In genomic region chr3:113829576-113830354, GRCh38 we compare ENCODE assay signal across 18 cellular contexts. TPM values are rescaled to one million over a fixed set of nuclear protein-coding genes. Genes with fewer than 3 reads are reported as not detected.
DNase-seq lines count a peak whose midpoint lies in the region; ATAC-seq, FAIRE-seq and TF ChIP-seq lines count a peak whose summit lies in the region.
"Had no signal": no experiment of that assay in that cellular context is flagged by ENCODE, and none has a peak within 500 bp of the region (broad histone marks: within the 10 kb centered on the region; RNA-seq: fewer than 3 reads in every experiment).

No MANE protein-coding gene starts in this region.

- peak overlapping the region in 1 of 2 donors; percentile 43 for H3K4me3 Mint-ChIP-seq in CD14-positive monocyte
- H3K4me3 Mint-ChIP-seq: activated CD4-positive, alpha-beta T cell treated with anti-CD3 and anti-CD28 coated beads for 36 hours; activated naive CD8-positive, alpha-beta T cell treated with anti-CD3 and anti-CD28 coated beads, Interleukin-2, amount 10 ng/mL, durations not matched to agents 7 days and 5 days; central memory CD8-positive, alpha-beta T cell; endodermal cell; immature natural killer cell; T-helper 2 cell treated with Interferon-gamma antibody and Interleukin-4, amounts not matched to agents 5 μg/mL and 100 μg/mL, for 36 hours had no signal

- no peak overlapping the region for H4K8ac ChIP-seq in trophoblast cell (ENCODE audit: low read depth, low read length)

- no peak overlapping the region for H3K18ac ChIP-seq in trophoblast cell (ENCODE audit: low read length)

- H3K4me1 Mint-ChIP-seq in CD14-positive monocyte, result peaks cover 48% of the 10 kb centered on the region
- H3K4me1 Mint-ChIP-seq: central memory CD8-positive, alpha-beta T cell had no signal

- H3K27ac ChIP-seq in PC-9 (no peak overlapping the region), small intestine (ENCODE audit: low read depth in 1 of 2, low read length in 1 of 2) (no peak overlapping the region), trophoblast cell (ENCODE audit: low read depth, low read length) (no peak overlapping the region)

- no peak overlapping the region for H3K23ac ChIP-seq in trophoblast cell (ENCODE audit: low read length)

- no peak overlapping the region for H2AK5ac ChIP-seq in trophoblast cell (ENCODE audit: low read length)

- 85 to 91% (median 87%) methylated on average over 10 of the region's 10 CpGs for WGBS in small intestine, 3 donors
- no CpG with 5 or more reads among the region's 10 CpGs for WGBS in trophoblast cell (ENCODE audit: extremely low coverage, insufficient coverage, insufficient read length)

- peaks cover 0 to 12% (median 5%) of the 10 kb centered on the region in 7 donors for H3K9me3 Mint-ChIP-seq in CD14-positive monocyte
- H3K9me3 Mint-ChIP-seq: endodermal cell had no signal

- H3K27me3 ChIP-seq in PC-9 (ENCODE audit: insufficient read depth, low read depth), result no peaks in the 10 kb centered on the region
- no peaks in the 10 kb centered on the region for H3K27me3 ChIP-seq in small intestine (ENCODE audit: control insufficient read depth in 2 of 2, insufficient read depth in 2 of 2, low read length in 2 of 2)
- H3K27me3 ChIP-seq in trophoblast cell (ENCODE audit: insufficient read depth, low read length), result no peaks in the 10 kb centered on the region

- no peak overlapping the region for H3K14ac ChIP-seq in trophoblast cell (ENCODE audit: low read length)

- CTCF ChIA-PET in PC-9 (lab: Charles Lee), result no interaction called here

- no peaks in the 10 kb centered on the region for H4K20me1 ChIP-seq in PC-9 (ENCODE audit: insufficient read depth)

- H3K9me3 ChIP-seq in PC-9 (ENCODE audit: insufficient read depth, low read depth), result no peaks in the 10 kb centered on the region
- H3K9me3 ChIP-seq in small intestine (ENCODE audit: control insufficient read depth, low read depth), result no peaks in the 10 kb centered on the region
- no peaks in the 10 kb centered on the region for H3K9me3 ChIP-seq in trophoblast cell (ENCODE audit: insufficient read depth, low read depth, low read length)

- H3F3A ChIP-seq in PC-9 (ENCODE audit: insufficient read depth, low read depth), result peaks cover 13% of the 10 kb centered on the region; the same call in 1 of the 2 replicates

- H3K9ac ChIP-seq in trophoblast cell (ENCODE audit: low read length), result no peak overlapping the region

- POLR2A ChIA-PET in PC-9 (lab: Charles Lee; ENCODE audit: unreplicated experiment), result interaction anchor here (0.6 to 0.7 kb wide), 3 partner anchors 9 to 1955 kb away, joined by 3 to 21 read pairs (median 4); partner anchors contain the start of gene GRAMD1C

- H3K27me3 Mint-ChIP-seq in CD14-positive monocyte (ENCODE audit: low read depth in 3 of 3), result peaks cover 0 to 5% (median 0%) of the 10 kb centered on the region in 3 donors
- H3K27me3 Mint-ChIP-seq: activated CD4-positive, alpha-beta T cell treated with anti-CD3 and anti-CD28 coated beads for 36 hours; activated naive CD8-positive, alpha-beta T cell treated with anti-CD3 and anti-CD28 coated beads, Interleukin-2, amount 10 ng/mL, durations not matched to agents 7 days and 5 days; central memory CD8-positive, alpha-beta T cell had no signal

- H3K4me3 ChIP-seq in PC-9 (no peak overlapping the region), fibroblast of pulmonary artery (replicated peaks; ENCODE audit: low read depth, low read length) (no peak overlapping the region), small intestine (ENCODE audit: low read depth in 1 of 2, low read length in 2 of 2) (no peak overlapping the region), trophoblast cell (ENCODE audit: low read depth, low read length) (no peak overlapping the region)

- no peaks in the 10 kb centered on the region for H3K9me2 ChIP-seq in PC-9 (ENCODE audit: insufficient read depth)

- H3K79me1 ChIP-seq in trophoblast cell (ENCODE audit: low read length), result no peaks in the 10 kb centered on the region

- FAIRE-seq in small intestine (lab: Jason Lieb, UNC), result no peak

- no TSS peak for BruUV-seq in PC-9 (replicated peaks; lab: Mats Ljungman, UMichigan)

- no peak overlapping the region for H4K91ac ChIP-seq in trophoblast cell (ENCODE audit: low read depth, low read length)

- DNase-seq in CD14-positive monocyte (ENCODE audit: low spot score) (no peak), PC-9 (no peak), fibroblast of pulmonary artery (ENCODE audit: low read depth) (peak; percentile 72), NCI-H345 treated with DMSO at 0.1 percent for 48 hours (lab: John Stamatoyannopoulos, UW; ENCODE audit: unreplicated experiment) (no peak), NCI-H2227 treated with DMSO at 0.1 percent for 48 hours (lab: John Stamatoyannopoulos, UW) (no peak), small intestine (no peak), trophoblast cell (no peak)
- DNase-seq: activated CD4-positive, alpha-beta T cell treated with anti-CD3 and anti-CD28 coated beads for 36 hours; activated naive CD8-positive, alpha-beta T cell treated with anti-CD3 and anti-CD28 coated beads, Interleukin-2, amount 10 ng/mL, durations not matched to agents 7 days and 5 days; endodermal cell; immature natural killer cell; midbrain; NCI-H1436 treated with DMSO at 0.1 percent for 48 hours; NCI-H510A; nucleus accumbens had no signal

- H3K79me2 ChIP-seq in PC-9 (ENCODE audit: low read depth) (no peaks in the 10 kb centered on the region), trophoblast cell (ENCODE audit: control insufficient read depth, insufficient read depth, low read length, poor library complexity) (no peaks in the 10 kb centered on the region)

- peak; percentile 31 for ATAC-seq in GM21390 (IDR thresholded peaks at IDR 0.05; ENCODE audit: unreplicated experiment)
- ATAC-seq: activated CD4-positive, alpha-beta T cell treated with anti-CD3 and anti-CD28 coated beads for 36 hours had no signal

- no peak overlapping the region for H2BK120ac ChIP-seq in trophoblast cell (ENCODE audit: insufficient read depth, low read length, poor library complexity)

- peak overlapping the region; percentile 38 for H3K4me2 ChIP-seq in PC-9
- H3K4me2 ChIP-seq in trophoblast cell (ENCODE audit: low read length), result no peak overlapping the region

- H3K27ac Mint-ChIP-seq in CD14-positive monocyte, result peak overlapping the region; percentile 56 to 97 (median 80)
- H3K27ac Mint-ChIP-seq: activated CD4-positive, alpha-beta T cell treated with anti-CD3 and anti-CD28 coated beads for 36 hours; activated naive CD8-positive, alpha-beta T cell treated with anti-CD3 and anti-CD28 coated beads, Interleukin-2, amount 10 ng/mL, durations not matched to agents 7 days and 5 days; endodermal cell; T-helper 2 cell treated with Interferon-gamma antibody and Interleukin-4, amounts not matched to agents 5 μg/mL and 100 μg/mL, for 36 hours had no signal

- no peak overlapping the region for H4K12ac ChIP-seq in trophoblast cell (ENCODE audit: low read depth, low read length)

- H2BK5ac ChIP-seq in trophoblast cell (ENCODE audit: low read depth, low read length, poor library complexity), result no peak overlapping the region

- H3K4me1 ChIP-seq in PC-9 (replicated peaks; ENCODE audit: insufficient read depth), result peaks cover 24% of the 10 kb centered on the region
- no peaks in the 10 kb centered on the region for H3K4me1 ChIP-seq in small intestine (ENCODE audit: control insufficient read depth in 2 of 2, insufficient read depth in 1 of 2, low read depth in 1 of 2, low read length in 1 of 2)
- H3K4me1 ChIP-seq in trophoblast cell (ENCODE audit: control insufficient read depth in 1 of 2, insufficient read depth in 2 of 2, low read length in 2 of 2), result no peaks in the 10 kb centered on the region

- intact Hi-C loops in CD14-positive monocyte (cut with micrococcal nuclease) (loop anchor here (5.0 to 10.0 kb wide), 3 partner anchors 47 to 225 kb away; partner anchors contain the start of genes ATP6V1A (in 1 of the 2), CCDC191 (in 1 of the 2), NAA50 (in 1 of the 2) and QTRT2 (in 1 of the 2)), PC-9 (cut with micrococcal nuclease; ENCODE audit: unreplicated experiment) (loop anchor here (10.0 kb wide), 1 partner anchor 325 kb away; no protein-coding TSS in a partner anchor)

- TF ChIP-seq CTCF in CD14-positive monocyte (IDR thresholded peaks at IDR 0.05) (no peak), PC-9 (conservative IDR thresholded peaks at IDR 0.05) (no peak), fibroblast of pulmonary artery (IDR thresholded peaks at IDR 0.05; ENCODE audit: low read length, missing control alignments) (no peak)

- no peak overlapping the region for H3K4ac ChIP-seq in trophoblast cell (ENCODE audit: low read depth, low read length)

- H2AFZ ChIP-seq in PC-9 (no peak overlapping the region), trophoblast cell (ENCODE audit: insufficient read depth, low read length, poor library complexity) (no peak overlapping the region)

- no peak overlapping the region for H2BK12ac ChIP-seq in trophoblast cell (ENCODE audit: low read length)

- peaks cover 2 to 4% of the 10 kb centered on the region in 2 donors for H3K36me3 Mint-ChIP-seq in CD14-positive monocyte

- H3K36me3 ChIP-seq in PC-9 (ENCODE audit: low read depth), result no peaks in the 10 kb centered on the region
- H3K36me3 ChIP-seq in small intestine (ENCODE audit: control insufficient read depth in 2 of 2, insufficient read depth in 2 of 2, low read length in 2 of 2), result no peaks in the 10 kb centered on the region
- H3K36me3 ChIP-seq in trophoblast cell (ENCODE audit: control insufficient read depth in 1 of 2, insufficient read depth in 2 of 2, low read length in 2 of 2), result no peaks in the 10 kb centered on the region

RNA-seq across cellular contexts. Expression of gene GRAMD1C, which starts 8.8 kb away (rescaled TPM):
- polyA plus RNA-seq in CD14-positive monocyte (under 1 TPM; 0.13 to 0.27 TPM), small intestine (10 to 100 TPM in 2 of 3 donors, 1 to 10 TPM in 1; 5.5 to 25.9 (median 19.7) TPM)
- total RNA-seq in PC-9 (2021), result 14.7 and 15.7 TPM in 2 replicates
- 3.8 and 4.0 TPM in 2 replicates for polyA plus RNA-seq in trophoblast cell (2013)

Comparison
In these comparisons a context has a peak if more than half of its experiments do, and no peak if none do; other contexts are left out.
1. RNA of gene GRAMD1C, which starts 8.8 kb away (polyA plus RNA-seq): 5.5 to 25.9 TPM in small intestine; 0.13 to 0.27 TPM in CD14-positive monocyte; every median in the first group is over 4 times any median in the second.